Comparison of ENCODE assay signal across 34 cellular contexts in the genomic region with DNA sequence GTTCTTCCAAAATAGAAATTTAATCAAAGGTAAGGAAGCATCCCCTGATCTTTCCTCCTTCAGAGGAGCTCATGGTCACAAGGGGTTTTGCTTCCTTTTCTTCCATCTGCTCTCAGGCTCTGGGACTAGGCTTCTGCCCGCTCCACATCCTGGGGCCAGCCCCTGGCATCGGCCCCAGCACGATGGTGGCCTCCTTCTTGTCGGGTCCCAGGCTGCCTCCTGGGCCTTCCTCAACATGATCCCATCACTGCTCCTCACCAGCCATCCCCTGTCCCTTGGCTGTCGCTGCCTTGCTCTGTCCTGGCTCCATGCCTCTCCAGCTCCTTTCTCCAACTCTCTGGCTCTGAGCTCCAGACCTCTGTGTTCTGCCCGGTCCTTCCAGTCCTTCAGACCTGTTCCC. TPM values are rescaled to one million over a fixed set of nuclear protein-coding genes. Genes with fewer than 3 reads are reported as not detected.
"Had no signal": no experiment of that assay in that cellular context is flagged by ENCODE, and none has a peak within 500 bp of the region (broad histone marks: within the 10 kb centered on the region; RNA-seq: fewer than 3 reads in every experiment).

No MANE protein-coding gene starts in this region.

- H3K36me3 ChIP-seq: ascending aorta, breast epithelium, Peyer's patch, WERI-Rb-1 had no signal

- H3K9me3 Mint-ChIP-seq: activated CD4-positive, alpha-beta memory T cell treated with anti-CD3 and anti-CD28 coated beads, Interleukin-2, amount 10 ng/mL, durations not matched to agents 7 days and 5 days; activated naive CD8-positive, alpha-beta T cell treated with anti-CD3 and anti-CD28 coated beads for 36 hours; T-cell had no signal

- DNase-seq: activated CD4-positive, alpha-beta memory T cell treated with anti-CD3 and anti-CD28 coated beads, Interleukin-2, amount 10 ng/mL, durations not matched to agents 7 days and 5 days; activated CD4-positive, alpha-beta T cell treated with anti-CD3 and anti-CD28 coated beads for 1 hour; activated CD4-positive, alpha-beta T cell treated with anti-CD3 and anti-CD28 coated beads for 48 hours; activated CD4-positive, CD25-positive, alpha-beta regulatory T cell; activated CD8-positive, alpha-beta memory T cell treated with anti-CD3 and anti-CD28 coated beads for 24 hours; activated CD8-positive, alpha-beta memory T cell treated with anti-CD3 and anti-CD28 coated beads, Interleukin-2, amount 10 ng/mL, durations not matched to agents 7 days and 5 days; activated CD8-positive, alpha-beta memory T cell treated with anti-CD3 and anti-CD28 coated beads, Interleukin-2, amount 50 U/mL, for 48 hours; activated effector memory CD4-positive, alpha-beta T cell treated with Interleukin-2 at 50 U/mL for 16 hours; activated naive CD4-positive, alpha-beta T cell treated with anti-CD3 and anti-CD28 coated beads, Interleukin-2, amount 50 U/mL, for 16 hours; activated naive CD8-positive, alpha-beta T cell treated with anti-CD3 and anti-CD28 coated beads for 36 hours; activated T-cell treated with anti-CD3 and anti-CD28 coated beads, Interleukin-2, amount 50 U/mL, for 48 hours; amniotic stem cell; caudate nucleus; NCI-H1105; NCI-H1417 treated with DMSO at 0.1 percent for 48 hours; NCI-H187 treated with DMSO at 0.1 percent for 48 hours; NCI-H2081 treated with DMSO at 0.1 percent for 48 hours; NCI-H345; NCI-H524 treated with DMSO at 0.1 percent for 48 hours; NCI-H748 treated with DMSO at 0.1 percent for 48 hours; NK-92 treated with Interleukin-12 subunit alpha and Interleukin-12 subunit beta, amount 100 ng/mL, for 24 hours; PC-3; Peyer's patch; RPMI8226; SHP77 treated with DMSO at 0.1 percent for 48 hours; T-cell; T-helper 17 cell; WERI-Rb-1 had no signal

- H3K27ac ChIP-seq: ascending aorta, breast epithelium, KMS-11, Peyer's patch, WERI-Rb-1 had no signal

- H3K4me3 Mint-ChIP-seq: activated CD4-positive, alpha-beta memory T cell treated with anti-CD3 and anti-CD28 coated beads, Interleukin-2, amount 10 ng/mL, durations not matched to agents 7 days and 5 days; activated CD8-positive, alpha-beta memory T cell treated with anti-CD3 and anti-CD28 coated beads, Interleukin-2, amount 10 ng/mL, durations not matched to agents 7 days and 5 days; activated naive CD8-positive, alpha-beta T cell treated with anti-CD3 and anti-CD28 coated beads for 36 hours; T-cell; T-helper 17 cell had no signal

- H3K9me3 ChIP-seq: ascending aorta, breast epithelium, Peyer's patch had no signal

- ATAC-seq: activated CD8-positive, alpha-beta memory T cell treated with anti-CD3 and anti-CD28 coated beads, Interleukin-2, amount 10 ng/mL, durations not matched to agents 7 days and 5 days; PC-3; SK-N-SH treated with all-trans-retinoic acid at 6 μM for 48 hours; T-cell; T-helper 17 cell had no signal

- H3K27ac Mint-ChIP-seq: activated CD4-positive, alpha-beta memory T cell treated with anti-CD3 and anti-CD28 coated beads, Interleukin-2, amount 10 ng/mL, durations not matched to agents 7 days and 5 days; activated CD8-positive, alpha-beta memory T cell treated with anti-CD3 and anti-CD28 coated beads, Interleukin-2, amount 10 ng/mL, durations not matched to agents 7 days and 5 days; activated naive CD8-positive, alpha-beta T cell treated with anti-CD3 and anti-CD28 coated beads for 36 hours; T-cell; T-helper 17 cell had no signal

- H3K36me3 Mint-ChIP-seq: activated CD8-positive, alpha-beta memory T cell treated with anti-CD3 and anti-CD28 coated beads, Interleukin-2, amount 10 ng/mL, durations not matched to agents 7 days and 5 days; activated naive CD8-positive, alpha-beta T cell treated with anti-CD3 and anti-CD28 coated beads for 36 hours; T-cell had no signal

- H3K4me1 Mint-ChIP-seq: activated CD4-positive, alpha-beta memory T cell treated with anti-CD3 and anti-CD28 coated beads, Interleukin-2, amount 10 ng/mL, durations not matched to agents 7 days and 5 days; activated naive CD8-positive, alpha-beta T cell treated with anti-CD3 and anti-CD28 coated beads for 36 hours; T-cell; T-helper 17 cell had no signal

RNA-seq across cellular contexts. Expression of gene PHACTR3, which starts 4.1 kb away (rescaled TPM):
- total RNA-seq: activated CD4-positive, alpha-beta memory T cell treated with anti-CD3 and anti-CD28 coated beads, Interleukin-2, amount 10 ng/mL, durations not matched to agents 7 days and 5 days; activated CD8-positive, alpha-beta memory T cell treated with anti-CD3 and anti-CD28 coated beads, Interleukin-2, amount 10 ng/mL, durations not matched to agents 7 days and 5 days; activated naive CD8-positive, alpha-beta T cell treated with anti-CD3 and anti-CD28 coated beads for 36 hours; ascending aorta; NCI-H460; SK-MEL-5; T-cell had no signal
